ENCODE assay signal across 1 cellular context in the genomic region with DNA sequence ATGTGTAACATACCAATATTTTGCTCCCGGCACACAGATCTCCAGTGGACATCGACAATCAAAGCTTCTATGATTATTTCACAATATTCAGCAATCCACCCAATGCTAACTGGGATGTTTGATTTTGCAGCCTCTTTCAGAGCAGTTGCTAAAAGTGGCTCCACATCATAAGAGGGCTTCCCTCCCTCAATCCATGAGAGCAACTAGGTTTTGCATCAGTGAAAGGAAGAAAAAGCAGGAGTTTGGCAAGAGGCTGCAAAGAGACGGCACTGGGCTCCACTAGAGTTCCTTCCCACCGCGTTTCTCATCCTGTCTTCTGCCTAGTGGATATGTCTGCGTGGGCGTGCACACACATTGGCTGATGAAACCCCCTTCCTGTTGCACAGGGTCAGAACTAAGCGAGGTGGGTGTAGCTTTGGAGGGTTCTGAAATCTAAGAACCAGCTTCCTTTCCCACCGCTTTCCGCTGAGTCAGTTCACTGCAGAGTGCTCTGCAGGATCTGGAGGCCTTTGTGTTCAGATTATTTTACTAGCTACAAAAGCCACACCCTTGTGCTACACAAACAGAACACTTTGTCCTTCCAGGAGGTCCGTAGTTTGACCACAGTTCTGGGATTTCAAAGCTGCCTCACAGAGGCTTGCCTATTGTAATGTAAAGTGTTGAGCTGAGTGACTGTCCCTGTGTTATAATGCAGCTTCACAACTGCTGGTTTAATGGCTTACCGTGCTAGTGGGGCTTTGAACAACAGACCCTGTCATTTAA.
TF ChIP-seq lines count a peak whose summit lies in the region.

No MANE protein-coding gene starts in this region.

TF ChIP-seq in K562, 482 proteins besides CTCF, POLR2A, EP300 and RAD21 (continued from another document and continues in another):
- TF ChIP-seq, protein P1, sequence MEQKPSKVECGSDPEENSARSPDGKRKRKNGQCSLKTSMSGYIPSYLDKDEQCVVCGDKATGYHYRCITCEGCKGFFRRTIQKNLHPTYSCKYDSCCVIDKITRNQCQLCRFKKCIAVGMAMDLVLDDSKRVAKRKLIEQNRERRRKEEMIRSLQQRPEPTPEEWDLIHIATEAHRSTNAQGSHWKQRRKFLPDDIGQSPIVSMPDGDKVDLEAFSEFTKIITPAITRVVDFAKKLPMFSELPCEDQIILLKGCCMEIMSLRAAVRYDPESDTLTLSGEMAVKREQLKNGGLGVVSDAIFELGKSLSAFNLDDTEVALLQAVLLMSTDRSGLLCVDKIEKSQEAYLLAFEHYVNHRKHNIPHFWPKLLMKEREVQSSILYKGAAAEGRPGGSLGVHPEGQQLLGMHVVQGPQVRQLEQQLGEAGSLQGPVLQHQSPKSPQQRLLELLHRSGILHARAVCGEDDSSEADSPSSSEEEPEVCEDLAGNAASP (IDR thresholded peaks at IDR 0.05), result no peak
- TF ChIP-seq CEBPG (CRISPR knock-in tag; IDR thresholded peaks at IDR 0.05) (peak; percentile 94), CEBPG (tag; conservative IDR thresholded peaks at IDR 0.05 in 1 of 2, IDR thresholded peaks at IDR 0.05 in 1 of 2) (peak; percentile 92 to 94; a peak in 3 of 4 replicates), MYNN (IDR thresholded peaks at IDR 0.05) (peak; percentile 69), MYNN (CRISPR knock-in tag; IDR thresholded peaks at IDR 0.05) (no peak), BRF1 (IDR thresholded peaks at IDR 0.05; ENCODE audit: borderline replicate concordance, extremely low read depth, insufficient read length) (no peak), ZNF184 (CRISPR knock-in tag; IDR thresholded peaks at IDR 0.05) (no peak), ZNF146 (CRISPR knock-in tag; IDR thresholded peaks at IDR 0.05; ENCODE audit: unreplicated experiment) (no peak), ZBTB17 (CRISPR knock-in tag; IDR thresholded peaks at IDR 0.05) (no peak; the same call in 1 of the 2 replicates), ZNF584 (CRISPR knock-in tag; IDR thresholded peaks at IDR 0.05; ENCODE audit: low read depth) (no peak), PHF21A (IDR thresholded peaks at IDR 0.05; ENCODE audit: borderline replicate concordance, low read depth) (no peak), KDM5B (IDR thresholded peaks at IDR 0.05; ENCODE audit: insufficient replicate concordance, low read depth, low read length) (peak; percentile 73), JUN (IDR thresholded peaks at IDR 0.05; ENCODE audit: borderline replicate concordance, low read depth, low read length) (peak; percentile 71; the same call in 1 of the 2 replicates), JUN (CRISPR knock-in tag; IDR thresholded peaks at IDR 0.05; ENCODE audit: borderline replicate concordance) (no peak), ZNF717 (CRISPR knock-in tag; IDR thresholded peaks at IDR 0.05) (no peak), JUNB (CRISPR knock-in tag; conservative IDR thresholded peaks at IDR 0.05) (no peak), CCNT2 (IDR thresholded peaks at IDR 0.05; ENCODE audit: borderline replicate concordance, extremely low read depth, insufficient read length, low read depth, low read length) (peak; percentile 34), GATA2 (CRISPR knock-in tag; IDR thresholded peaks at IDR 0.05) (no peak), ZNF212 (CRISPR knock-in tag; IDR thresholded peaks at IDR 0.05) (0 out of 2 replicates have a peak, but pooled peaks have one; percentile 10), HNRNPUL1 (IDR thresholded peaks at IDR 0.05; ENCODE audit: low read length) (no peak), ZNF764 (CRISPR knock-in tag; IDR thresholded peaks at IDR 0.05; ENCODE audit: low read depth) (no peak), ZFP30 (CRISPR knock-in tag; IDR thresholded peaks at IDR 0.05; ENCODE audit: borderline replicate concordance) (no peak), PRMT5 (CRISPR knock-in tag; IDR thresholded peaks at IDR 0.05) (no peak), CSDE1 (IDR thresholded peaks at IDR 0.05) (peak in 1 of 2 experiments; percentile 51; a peak in 1 of 4 replicates), HCFC1 (IDR thresholded peaks at IDR 0.05; ENCODE audit: low read depth, low read length) (peak; percentile 54; the same call in 1 of the 2 replicates), CHD1 (IDR thresholded peaks at IDR 0.05; ENCODE audit: low read length) (peak; percentile 82), CCAR2 (IDR thresholded peaks at IDR 0.05; ENCODE audit: low read depth, low read length) (no peak), ZNF324 (CRISPR knock-in tag; IDR thresholded peaks at IDR 0.05) (no peak), NCOR1 (IDR thresholded peaks at IDR 0.05) (peak; percentile 81), NR3C1 (CRISPR knock-in tag; IDR thresholded peaks at IDR 0.05) (no peak), MCM2 (IDR thresholded peaks at IDR 0.05; ENCODE audit: low read depth) (no peak), ARID2 (IDR thresholded peaks at IDR 0.05) (no peak), FIP1L1 (IDR thresholded peaks at IDR 0.05; ENCODE audit: low read depth, low read length, poor library complexity, severe bottlenecking) (no peak), HDAC1 (IDR thresholded peaks at IDR 0.05) (peak in 1 of 2 experiments; percentile 96; a peak in 2 of 4 replicates), ARNT (IDR thresholded peaks at IDR 0.05) (peak in 1 of 2 experiments; percentile 79; a peak in 2 of 4 replicates), ZKSCAN3 (CRISPR knock-in tag; IDR thresholded peaks at IDR 0.05) (no peak), SMARCA5 (IDR thresholded peaks at IDR 0.05) (no peak), ZNF143 (CRISPR knock-in tag; IDR thresholded peaks at IDR 0.05) (no peak), SAFB2 (IDR thresholded peaks at IDR 0.05; ENCODE audit: borderline replicate concordance, low read depth, low read length, severe bottlenecking) (no peak), HLTF (IDR thresholded peaks at IDR 0.05) (no peak), ZC3H8 (IDR thresholded peaks at IDR 0.05) (no peak), GTF2A2 (tag; IDR thresholded peaks at IDR 0.05) (no peak), COPS2 (conservative IDR thresholded peaks at IDR 0.05) (no peak), ZNF232 (CRISPR knock-in tag; IDR thresholded peaks at IDR 0.05) (no peak)
- TF ChIP-seq, protein P2, sequence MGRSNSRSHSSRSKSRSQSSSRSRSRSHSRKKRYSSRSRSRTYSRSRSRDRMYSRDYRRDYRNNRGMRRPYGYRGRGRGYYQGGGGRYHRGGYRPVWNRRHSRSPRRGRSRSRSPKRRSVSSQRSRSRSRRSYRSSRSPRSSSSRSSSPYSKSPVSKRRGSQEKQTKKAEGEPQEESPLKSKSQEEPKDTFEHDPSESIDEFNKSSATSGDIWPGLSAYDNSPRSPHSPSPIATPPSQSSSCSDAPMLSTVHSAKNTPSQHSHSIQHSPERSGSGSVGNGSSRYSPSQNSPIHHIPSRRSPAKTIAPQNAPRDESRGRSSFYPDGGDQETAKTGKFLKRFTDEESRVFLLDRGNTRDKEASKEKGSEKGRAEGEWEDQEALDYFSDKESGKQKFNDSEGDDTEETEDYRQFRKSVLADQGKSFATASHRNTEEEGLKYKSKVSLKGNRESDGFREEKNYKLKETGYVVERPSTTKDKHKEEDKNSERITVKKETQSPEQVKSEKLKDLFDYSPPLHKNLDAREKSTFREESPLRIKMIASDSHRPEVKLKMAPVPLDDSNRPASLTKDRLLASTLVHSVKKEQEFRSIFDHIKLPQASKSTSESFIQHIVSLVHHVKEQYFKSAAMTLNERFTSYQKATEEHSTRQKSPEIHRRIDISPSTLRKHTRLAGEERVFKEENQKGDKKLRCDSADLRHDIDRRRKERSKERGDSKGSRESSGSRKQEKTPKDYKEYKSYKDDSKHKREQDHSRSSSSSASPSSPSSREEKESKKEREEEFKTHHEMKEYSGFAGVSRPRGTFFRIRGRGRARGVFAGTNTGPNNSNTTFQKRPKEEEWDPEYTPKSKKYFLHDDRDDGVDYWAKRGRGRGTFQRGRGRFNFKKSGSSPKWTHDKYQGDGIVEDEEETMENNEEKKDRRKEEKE (IDR thresholded peaks at IDR 0.05; ENCODE audit: borderline replicate concordance in 1 of 2, control insufficient read depth in 1 of 2, low read depth in 2 of 2, low read length in 1 of 2), result 0 out of 4 replicates have a peak, but pooled peaks of 1 of the 2 experiments have one; percentile 75
- TF ChIP-seq, protein P3, sequence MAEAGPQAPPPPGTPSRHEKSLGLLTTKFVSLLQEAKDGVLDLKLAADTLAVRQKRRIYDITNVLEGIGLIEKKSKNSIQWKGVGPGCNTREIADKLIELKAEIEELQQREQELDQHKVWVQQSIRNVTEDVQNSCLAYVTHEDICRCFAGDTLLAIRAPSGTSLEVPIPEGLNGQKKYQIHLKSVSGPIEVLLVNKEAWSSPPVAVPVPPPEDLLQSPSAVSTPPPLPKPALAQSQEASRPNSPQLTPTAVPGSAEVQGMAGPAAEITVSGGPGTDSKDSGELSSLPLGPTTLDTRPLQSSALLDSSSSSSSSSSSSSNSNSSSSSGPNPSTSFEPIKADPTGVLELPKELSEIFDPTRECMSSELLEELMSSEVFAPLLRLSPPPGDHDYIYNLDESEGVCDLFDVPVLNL (CRISPR knock-in tag; IDR thresholded peaks at IDR 0.05; ENCODE audit: low read depth), result no peak
- TF ChIP-seq, protein P4, sequence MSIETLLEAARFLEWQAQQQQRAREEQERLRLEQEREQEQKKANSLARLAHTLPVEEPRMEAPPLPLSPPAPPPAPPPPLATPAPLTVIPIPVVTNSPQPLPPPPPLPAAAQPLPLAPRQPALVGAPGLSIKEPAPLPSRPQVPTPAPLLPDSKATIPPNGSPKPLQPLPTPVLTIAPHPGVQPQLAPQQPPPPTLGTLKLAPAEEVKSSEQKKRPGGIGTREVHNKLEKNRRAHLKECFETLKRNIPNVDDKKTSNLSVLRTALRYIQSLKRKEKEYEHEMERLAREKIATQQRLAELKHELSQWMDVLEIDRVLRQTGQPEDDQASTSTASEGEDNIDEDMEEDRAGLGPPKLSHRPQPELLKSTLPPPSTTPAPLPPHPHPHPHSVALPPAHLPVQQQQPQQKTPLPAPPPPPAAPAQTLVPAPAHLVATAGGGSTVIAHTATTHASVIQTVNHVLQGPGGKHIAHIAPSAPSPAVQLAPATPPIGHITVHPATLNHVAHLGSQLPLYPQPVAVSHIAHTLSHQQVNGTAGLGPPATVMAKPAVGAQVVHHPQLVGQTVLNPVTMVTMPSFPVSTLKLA (conservative IDR thresholded peaks at IDR 0.05), result peak in 1 of 2 experiments; percentile 73; a peak in 3 of 4 replicates
- TF ChIP-seq, protein P5, sequence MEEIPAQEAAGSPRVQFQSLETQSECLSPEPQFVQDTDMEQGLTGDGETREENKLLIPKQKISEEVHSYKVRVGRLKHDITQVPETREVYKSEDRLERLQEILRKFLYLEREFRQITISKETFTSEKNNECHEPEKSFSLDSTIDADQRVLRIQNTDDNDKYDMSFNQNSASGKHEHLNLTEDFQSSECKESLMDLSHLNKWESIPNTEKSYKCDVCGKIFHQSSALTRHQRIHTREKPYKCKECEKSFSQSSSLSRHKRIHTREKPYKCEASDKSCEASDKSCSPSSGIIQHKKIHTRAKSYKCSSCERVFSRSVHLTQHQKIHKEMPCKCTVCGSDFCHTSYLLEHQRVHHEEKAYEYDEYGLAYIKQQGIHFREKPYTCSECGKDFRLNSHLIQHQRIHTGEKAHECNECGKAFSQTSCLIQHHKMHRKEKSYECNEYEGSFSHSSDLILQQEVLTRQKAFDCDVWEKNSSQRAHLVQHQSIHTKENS (CRISPR knock-in tag; IDR thresholded peaks at IDR 0.05), result no peak
- TF ChIP-seq, protein P6, sequence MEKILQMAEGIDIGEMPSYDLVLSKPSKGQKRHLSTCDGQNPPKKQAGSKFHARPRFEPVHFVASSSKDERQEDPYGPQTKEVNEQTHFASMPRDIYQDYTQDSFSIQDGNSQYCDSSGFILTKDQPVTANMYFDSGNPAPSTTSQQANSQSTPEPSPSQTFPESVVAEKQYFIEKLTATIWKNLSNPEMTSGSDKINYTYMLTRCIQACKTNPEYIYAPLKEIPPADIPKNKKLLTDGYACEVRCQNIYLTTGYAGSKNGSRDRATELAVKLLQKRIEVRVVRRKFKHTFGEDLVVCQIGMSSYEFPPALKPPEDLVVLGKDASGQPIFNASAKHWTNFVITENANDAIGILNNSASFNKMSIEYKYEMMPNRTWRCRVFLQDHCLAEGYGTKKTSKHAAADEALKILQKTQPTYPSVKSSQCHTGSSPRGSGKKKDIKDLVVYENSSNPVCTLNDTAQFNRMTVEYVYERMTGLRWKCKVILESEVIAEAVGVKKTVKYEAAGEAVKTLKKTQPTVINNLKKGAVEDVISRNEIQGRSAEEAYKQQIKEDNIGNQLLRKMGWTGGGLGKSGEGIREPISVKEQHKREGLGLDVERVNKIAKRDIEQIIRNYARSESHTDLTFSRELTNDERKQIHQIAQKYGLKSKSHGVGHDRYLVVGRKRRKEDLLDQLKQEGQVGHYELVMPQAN (IDR thresholded peaks at IDR 0.05; ENCODE audit: borderline replicate concordance), result no peak
- TF ChIP-seq, protein P7, sequence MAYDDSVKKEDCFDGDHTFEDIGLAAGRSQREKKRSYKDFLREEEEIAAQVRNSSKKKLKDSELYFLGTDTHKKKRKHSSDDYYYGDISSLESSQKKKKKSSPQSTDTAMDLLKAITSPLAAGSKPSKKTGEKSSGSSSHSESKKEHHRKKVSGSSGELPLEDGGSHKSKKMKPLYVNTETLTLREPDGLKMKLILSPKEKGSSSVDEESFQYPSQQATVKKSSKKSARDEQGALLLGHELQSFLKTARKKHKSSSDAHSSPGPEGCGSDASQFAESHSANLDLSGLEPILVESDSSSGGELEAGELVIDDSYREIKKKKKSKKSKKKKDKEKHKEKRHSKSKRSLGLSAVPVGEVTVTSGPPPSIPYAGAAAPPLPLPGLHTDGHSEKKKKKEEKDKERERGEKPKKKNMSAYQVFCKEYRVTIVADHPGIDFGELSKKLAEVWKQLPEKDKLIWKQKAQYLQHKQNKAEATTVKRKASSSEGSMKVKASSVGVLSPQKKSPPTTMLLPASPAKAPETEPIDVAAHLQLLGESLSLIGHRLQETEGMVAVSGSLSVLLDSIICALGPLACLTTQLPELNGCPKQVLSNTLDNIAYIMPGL (CRISPR knock-in tag; IDR thresholded peaks at IDR 0.05), result peak; percentile 28; the same call in 1 of the 2 replicates
- TF ChIP-seq, protein P8, sequence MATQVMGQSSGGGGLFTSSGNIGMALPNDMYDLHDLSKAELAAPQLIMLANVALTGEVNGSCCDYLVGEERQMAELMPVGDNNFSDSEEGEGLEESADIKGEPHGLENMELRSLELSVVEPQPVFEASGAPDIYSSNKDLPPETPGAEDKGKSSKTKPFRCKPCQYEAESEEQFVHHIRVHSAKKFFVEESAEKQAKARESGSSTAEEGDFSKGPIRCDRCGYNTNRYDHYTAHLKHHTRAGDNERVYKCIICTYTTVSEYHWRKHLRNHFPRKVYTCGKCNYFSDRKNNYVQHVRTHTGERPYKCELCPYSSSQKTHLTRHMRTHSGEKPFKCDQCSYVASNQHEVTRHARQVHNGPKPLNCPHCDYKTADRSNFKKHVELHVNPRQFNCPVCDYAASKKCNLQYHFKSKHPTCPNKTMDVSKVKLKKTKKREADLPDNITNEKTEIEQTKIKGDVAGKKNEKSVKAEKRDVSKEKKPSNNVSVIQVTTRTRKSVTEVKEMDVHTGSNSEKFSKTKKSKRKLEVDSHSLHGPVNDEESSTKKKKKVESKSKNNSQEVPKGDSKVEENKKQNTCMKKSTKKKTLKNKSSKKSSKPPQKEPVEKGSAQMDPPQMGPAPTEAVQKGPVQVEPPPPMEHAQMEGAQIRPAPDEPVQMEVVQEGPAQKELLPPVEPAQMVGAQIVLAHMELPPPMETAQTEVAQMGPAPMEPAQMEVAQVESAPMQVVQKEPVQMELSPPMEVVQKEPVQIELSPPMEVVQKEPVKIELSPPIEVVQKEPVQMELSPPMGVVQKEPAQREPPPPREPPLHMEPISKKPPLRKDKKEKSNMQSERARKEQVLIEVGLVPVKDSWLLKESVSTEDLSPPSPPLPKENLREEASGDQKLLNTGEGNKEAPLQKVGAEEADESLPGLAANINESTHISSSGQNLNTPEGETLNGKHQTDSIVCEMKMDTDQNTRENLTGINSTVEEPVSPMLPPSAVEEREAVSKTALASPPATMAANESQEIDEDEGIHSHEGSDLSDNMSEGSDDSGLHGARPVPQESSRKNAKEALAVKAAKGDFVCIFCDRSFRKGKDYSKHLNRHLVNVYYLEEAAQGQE (CRISPR knock-in tag; IDR thresholded peaks at IDR 0.05; ENCODE audit: low read depth), result no peak
